15 cellular contexts compared by ENCODE assay signal in genomic region chr9:84845956-84846355, GRCh38.
DNase-seq lines count a peak whose midpoint lies in the region; ATAC-seq and TF ChIP-seq lines count a peak whose summit lies in the region.
"Had no signal": no experiment of that assay in that cellular context is flagged by ENCODE, and none has a peak within 500 bp of the region (broad histone marks: within the 10 kb centered on the region; RNA-seq: fewer than 3 reads in every experiment).

No MANE protein-coding gene starts in this region.

- 93 to 94% methylated on average over 2 of the region's 2 CpGs for WGBS in endodermal cell (ENCODE audit: insufficient coverage in 1 of 2, insufficient read length in 1 of 2), 2 experiments
- 77% methylated on average over 2 of the region's 2 CpGs for WGBS in right cardiac atrium

- H3K4me1 ChIP-seq in endodermal cell (ENCODE audit: control insufficient read depth, insufficient read depth, low read length) (no peaks in the 10 kb centered on the region), right cardiac atrium (ENCODE audit: control insufficient read depth, insufficient read depth, low read length) (no peaks in the 10 kb centered on the region)

- H3K36me3 Mint-ChIP-seq in endodermal cell (ENCODE audit: low read depth): no peaks in the 10 kb centered on the region
- H3K36me3 Mint-ChIP-seq in nephron (ENCODE audit: low read depth): no peaks in the 10 kb centered on the region
- peaks cover 4% of the 10 kb centered on the region; the same call in 1 of the 2 replicates for H3K36me3 Mint-ChIP-seq in WTC11

- peaks cover 17% of the 10 kb centered on the region for H3K4me1 Mint-ChIP-seq in endodermal cell
- peaks cover 35% of the 10 kb centered on the region for H3K4me1 Mint-ChIP-seq in nephron
- peaks cover 45% of the 10 kb centered on the region for H3K4me1 Mint-ChIP-seq in WTC11

- H3K4me3 Mint-ChIP-seq in endodermal cell (no peak overlapping the region), nephron (no peak overlapping the region), WTC11 (no peak overlapping the region)
- H3K4me3 Mint-ChIP-seq: B cell; CD4-positive, alpha-beta T cell had no signal

- no peaks in the 10 kb centered on the region for H3K27me3 ChIP-seq in endodermal cell (ENCODE audit: control insufficient read depth, insufficient read depth, low read length, poor library complexity, severe bottlenecking)
- H3K27me3 ChIP-seq in right cardiac atrium (ENCODE audit: control insufficient read depth, insufficient read depth): no peaks in the 10 kb centered on the region

- ATAC-seq in WTC11 (no peak), right cardiac atrium (no peak)
- ATAC-seq: GM12878 had no signal

- in situ Hi-C loops in ACHN (cut with HindIII; ENCODE audit: low pct_ligation_motif_present, low pct_unique_long_range_greater_than_20kb, low sequenced_read_pairs): no loop called here

- H3K36me3 ChIP-seq in endodermal cell (ENCODE audit: control insufficient read depth, insufficient read depth, low read length): no peaks in the 10 kb centered on the region
- H3K36me3 ChIP-seq: HAP-1 had no signal

- peak; percentile 11 for DNase-seq in NCI-H345 (lab: John Stamatoyannopoulos, UW)
- no peak for DNase-seq in NCI-H345 treated with DMSO at 0.1 percent for 48 hours (lab: John Stamatoyannopoulos, UW; ENCODE audit: unreplicated experiment)
- peak; percentile 61 for DNase-seq in ACHN
- DNase-seq in endodermal cell: no peak
- no peak for DNase-seq in WTC11 (ENCODE audit: low spot score)
- no peak for DNase-seq in right cardiac atrium
- DNase-seq: 8988T; C1 segment of cervical spinal cord; Calu3; CD4-positive, alpha-beta T cell; DMS 273 treated with DMSO at 0.1 percent for 48 hours had no signal

- intact Hi-C loops in right cardiac atrium (cut with DNase I): no loop called here

- CTCF ChIA-PET in WTC11 (lab: Charles Lee): no interaction called here

- H3K9ac ChIP-seq in endodermal cell (ENCODE audit: extremely low read depth, low read length, poor library complexity, severe bottlenecking): no peak overlapping the region

- POLR2A ChIA-PET in WTC11 (lab: Charles Lee): no interaction called here

- TF ChIP-seq CTCF in endodermal cell (conservative IDR thresholded peaks at IDR 0.05) (no peak), nephron (IDR thresholded peaks at IDR 0.05; ENCODE audit: unreplicated experiment in 3 of 3) (no peak), WTC11 (IDR thresholded peaks at IDR 0.05) (no peak)

- H3K9me3 Mint-ChIP-seq in endodermal cell: no peaks in the 10 kb centered on the region
- peaks cover 4% of the 10 kb centered on the region for H3K9me3 Mint-ChIP-seq in nephron
- peaks cover 8% of the 10 kb centered on the region for H3K9me3 Mint-ChIP-seq in WTC11
- H3K9me3 Mint-ChIP-seq: CD4-positive, alpha-beta T cell had no signal

- no peaks in the 10 kb centered on the region for H3K27me3 Mint-ChIP-seq in endodermal cell (ENCODE audit: insufficient read depth)
- H3K27me3 Mint-ChIP-seq in nephron (ENCODE audit: low read depth): no peaks in the 10 kb centered on the region
- H3K27me3 Mint-ChIP-seq in WTC11 (ENCODE audit: low read depth): peaks cover 75% of the 10 kb centered on the region
- H3K27me3 Mint-ChIP-seq: B cell; CD4-positive, alpha-beta T cell had no signal

- H3K4me3 ChIP-seq in endodermal cell (ENCODE audit: low read length): no peak overlapping the region
- H3K4me3 ChIP-seq in right cardiac atrium (ENCODE audit: low read length): no peak overlapping the region
- H3K4me3 ChIP-seq: GM12878, HAP-1 had no signal

- peak overlapping the region; percentile 89 for H3K27ac ChIP-seq in endodermal cell (ENCODE audit: low read depth, low read length)
- H3K27ac ChIP-seq in right cardiac atrium (ENCODE audit: low read length): no peak overlapping the region

- H3K27ac Mint-ChIP-seq in endodermal cell (no peak overlapping the region), nephron (peak overlapping the region; percentile 74 to 87 (median 87)), WTC11 (no peak overlapping the region)
- H3K27ac Mint-ChIP-seq: B cell; CD4-positive, alpha-beta T cell had no signal

- peaks cover 5% of the 10 kb centered on the region for H3K9me3 ChIP-seq in endodermal cell (ENCODE audit: control insufficient read depth, low read length)
- no peaks in the 10 kb centered on the region for H3K9me3 ChIP-seq in right cardiac atrium (ENCODE audit: control insufficient read depth, low read length)
- H3K9me3 ChIP-seq: HAP-1 had no signal

TF ChIP-seq in WTC11, 78 proteins besides CTCF, POLR2A, EP300 and RAD21:
- TF ChIP-seq USF2 (CRISPR knock-in tag; IDR thresholded peaks at IDR 0.05): no peak
- TF ChIP-seq GTF2I (CRISPR knock-in tag; conservative IDR thresholded peaks at IDR 0.05): no peak
- TF ChIP-seq ZNF219 (CRISPR knock-in tag; IDR thresholded peaks at IDR 0.05; ENCODE audit: borderline replicate concordance): no peak
- no peak for TF ChIP-seq GRHL2 (CRISPR knock-in tag; IDR thresholded peaks at IDR 0.05; ENCODE audit: insufficient replicate concordance, severe bottlenecking)

Comparison
In these comparisons a context has a peak if more than half of its experiments do, and no peak if none do; other contexts are left out.
1. DNase-seq: peak in NCI-H345 (single experiment) and ACHN (single experiment); none in NCI-H345 treated with DMSO at 0.1 percent for 48 hours (single experiment), endodermal cell (single experiment), WTC11 (single experiment) and right cardiac atrium (0 of 3).
2. H3K27ac Mint-ChIP-seq: peak in nephron (3 of 3); none in endodermal cell (single experiment) and WTC11 (single experiment).